In the genomic region with DNA sequence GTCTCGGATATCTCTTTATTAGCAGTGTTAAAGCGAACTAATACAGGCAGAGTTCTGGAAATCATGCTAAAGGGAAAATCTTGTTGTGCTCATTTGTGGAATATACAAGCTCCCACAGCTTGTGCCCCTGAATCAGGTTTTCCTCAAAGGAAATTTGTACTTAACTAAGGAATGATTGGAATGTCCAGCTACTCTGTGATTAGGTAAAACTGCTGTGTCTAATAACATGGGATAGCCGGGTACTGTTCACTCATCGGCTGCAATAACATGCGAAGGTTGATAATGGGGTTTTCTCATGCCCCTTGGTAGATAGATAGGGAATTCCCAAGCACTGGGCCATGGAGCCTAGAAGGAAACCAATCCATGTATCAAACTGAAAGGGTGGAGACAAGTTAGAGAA, we compare ENCODE assay signal across 16 cellular contexts.
DNase-seq lines count a peak whose midpoint lies in the region; ATAC-seq and TF ChIP-seq lines count a peak whose summit lies in the region.
"Had no signal": no experiment of that assay in that cellular context is flagged by ENCODE, and none has a peak within 500 bp of the region (broad histone marks: within the 10 kb centered on the region; RNA-seq: fewer than 3 reads in every experiment).

No MANE protein-coding gene starts in this region.

- H2BK12ac ChIP-seq in H9 (ENCODE audit: insufficient read length, low read depth, low read length), result no peak overlapping the region

- no peak overlapping the region for H3K23ac ChIP-seq in H9 (ENCODE audit: insufficient read length, low read depth, low read length)

- H3K4me3 Mint-ChIP-seq in H9, result no peak overlapping the region
- H3K4me3 Mint-ChIP-seq: activated naive CD4-positive, alpha-beta T cell treated with anti-CD3 and anti-CD28 coated beads for 36 hours; dendritic cell treated with granulocyte-macrophage colony-stimulating factor and Interleukin-4, amounts not matched to agents 40 ng/mL and 50 ng/mL, for 4 days; natural killer cell had no signal

- H2BK5ac ChIP-seq in H9 (ENCODE audit: insufficient read length, low read length), result no peak overlapping the region

- no peak overlapping the region for H3K14ac ChIP-seq in H9 (ENCODE audit: insufficient read depth, low read length)

- H3K9ac ChIP-seq in skeletal muscle satellite cell (ENCODE audit: low read depth, low read length) (no peak overlapping the region), H9 (ENCODE audit: extremely low read depth, insufficient read length, low read length) (no peak overlapping the region)

- H3T11ph ChIP-seq in H9 (ENCODE audit: low read length), result no peak overlapping the region

- H3K79me2 ChIP-seq in H9 (ENCODE audit: insufficient read depth, low read length), result no peaks in the 10 kb centered on the region

- H3K36me3 ChIP-seq in skeletal muscle satellite cell (ENCODE audit: insufficient read depth, low read length), result no peaks in the 10 kb centered on the region

- no CpG with 5 or more reads among the region's 5 CpGs for WGBS in H9 (ENCODE audit: extremely low coverage, insufficient read length, low lambda C conversion rate)

- H2BK120ac ChIP-seq in H9 (ENCODE audit: low read depth, low read length, poor library complexity, severe bottlenecking), result no peak overlapping the region

- peak overlapping the region; percentile 10 for H3K4me2 ChIP-seq in skeletal muscle satellite cell (ENCODE audit: low read length)
- H3K4me2 ChIP-seq in H9 (ENCODE audit: insufficient read depth, insufficient read length, low read length), result no peak overlapping the region

- no peak overlapping the region for H3K27ac Mint-ChIP-seq in H9
- H3K27ac Mint-ChIP-seq: activated naive CD4-positive, alpha-beta T cell treated with anti-CD3 and anti-CD28 coated beads for 36 hours; dendritic cell treated with granulocyte-macrophage colony-stimulating factor and Interleukin-4, amounts not matched to agents 40 ng/mL and 50 ng/mL, for 4 days; natural killer cell had no signal

- TF ChIP-seq CTCF in astrocyte of the spinal cord (IDR thresholded peaks at IDR 0.05; ENCODE audit: low read depth, low read length), result no peak
- no peak for TF ChIP-seq CTCF in H9 (conservative IDR thresholded peaks at IDR 0.05)

- H3K27ac ChIP-seq in H9 (ENCODE audit: insufficient read length, low read depth, low read length), result no peak overlapping the region
- H3K27ac ChIP-seq: testis had no signal

- H3K4me3 ChIP-seq in astrocyte of the spinal cord (ENCODE audit: low read depth, low read length) (no peak overlapping the region), skeletal muscle satellite cell (ENCODE audit: low read length) (no peak overlapping the region)
- H3K4me3 ChIP-seq: testis had no signal

- DNase-seq in HT1080 (ENCODE audit: low read depth) (peak; percentile 23), astrocyte of the spinal cord (ENCODE audit: low read depth, low spot score) (peak; percentile 59), iPS-NIHi7 (ENCODE audit: extremely low spot score) (peak; percentile 13), H9 (no peak)
- DNase-seq: activated naive CD4-positive, alpha-beta T cell treated with anti-CD3 and anti-CD28 coated beads for 36 hours; Caco-2; foreskin melanocyte; natural killer cell; NCI-H1694 treated with DMSO at 0.1 percent for 48 hours; NCI-H69; SIG-M5; testis had no signal

- no peak overlapping the region for H2BK20ac ChIP-seq in H9 (ENCODE audit: low read depth, low read length, poor library complexity, severe bottlenecking)

- H4K91ac ChIP-seq in H9 (ENCODE audit: insufficient read length, low read depth, low read length), result no peak overlapping the region

- no peak overlapping the region for H4K5ac ChIP-seq in H9 (ENCODE audit: insufficient read length, low read depth, low read length)

- H2BK15ac ChIP-seq in H9 (ENCODE audit: low read depth, low read length), result no peak overlapping the region

- H3K4me1 Mint-ChIP-seq in H9, result peaks cover 0 to 10% of the 10 kb centered on the region in 2 experiments; a peak in 2 of 4 replicates
- H3K4me1 Mint-ChIP-seq: natural killer cell had no signal

- peaks cover 50% of the 10 kb centered on the region for H3K4me1 ChIP-seq in skeletal muscle satellite cell (ENCODE audit: control insufficient read depth, insufficient read depth, low read length)
- H3K4me1 ChIP-seq in H9 (ENCODE audit: insufficient read depth, low read length), result 0 out of 2 replicates have a peak, but pooled peaks cover 2% of the 10 kb centered on the region
- H3K4me1 ChIP-seq: Caco-2, testis had no signal

- no peak for ATAC-seq in GM19035 (IDR thresholded peaks at IDR 0.05; ENCODE audit: unreplicated experiment)
- ATAC-seq in GM18867 (IDR thresholded peaks at IDR 0.05; ENCODE audit: unreplicated experiment), result no peak
- ATAC-seq: natural killer cell had no signal

- no peak overlapping the region for H3K4ac ChIP-seq in H9 (ENCODE audit: low read depth, low read length)

- no peak overlapping the region for H3K56ac ChIP-seq in H9 (ENCODE audit: insufficient read length, low read depth, low read length)

- H3K79me1 ChIP-seq in H9 (ENCODE audit: insufficient read depth, low read depth, low read length, poor library complexity, severe bottlenecking), result no peaks in the 10 kb centered on the region

- no peaks in the 10 kb centered on the region for H3K36me3 Mint-ChIP-seq in H9 (ENCODE audit: insufficient read depth in 1 of 3, low read depth in 3 of 3)
- H3K36me3 Mint-ChIP-seq: natural killer cell had no signal

- H4K20me1 ChIP-seq in H9 (ENCODE audit: control insufficient read depth, insufficient read depth, insufficient read length), result no peaks in the 10 kb centered on the region

- H3K18ac ChIP-seq in H9 (ENCODE audit: insufficient read length, low read depth, low read length), result no peak overlapping the region

- no peaks in the 10 kb centered on the region for H3K23me2 ChIP-seq in H9 (ENCODE audit: insufficient read length, low read depth, low read length, poor library complexity, severe bottlenecking)

- H3K9me3 Mint-ChIP-seq in H9, result no peaks in the 10 kb centered on the region
- H3K9me3 Mint-ChIP-seq: activated naive CD4-positive, alpha-beta T cell treated with anti-CD3 and anti-CD28 coated beads for 36 hours; dendritic cell treated with granulocyte-macrophage colony-stimulating factor and Interleukin-4, amounts not matched to agents 40 ng/mL and 50 ng/mL, for 4 days; natural killer cell had no signal

- in situ Hi-C loops in astrocyte of the spinal cord (cut with HindIII; ENCODE audit: low sequenced_read_pairs), result no loop called here

- no peak overlapping the region for H4K8ac ChIP-seq in H9 (replicated peaks; ENCODE audit: insufficient read length, low read depth, low read length)

- H3K9me3 ChIP-seq in skeletal muscle satellite cell (replicated peaks; ENCODE audit: low read length) (peaks cover 13% of the 10 kb centered on the region), H9 (ENCODE audit: control insufficient read depth, low read depth, low read length) (no peaks in the 10 kb centered on the region)
- H3K9me3 ChIP-seq: Caco-2, testis had no signal

- H3K27me3 ChIP-seq in skeletal muscle satellite cell (ENCODE audit: control insufficient read depth, insufficient read depth, low read length) (no peaks in the 10 kb centered on the region), H9 (ENCODE audit: insufficient read depth, low read length) (no peaks in the 10 kb centered on the region)
- H3K27me3 ChIP-seq: testis had no signal

- no peak overlapping the region for H2AFZ ChIP-seq in H9 (ENCODE audit: low read length)

- no peaks in the 10 kb centered on the region for H3K27me3 Mint-ChIP-seq in H9 (ENCODE audit: low read depth)
- H3K27me3 Mint-ChIP-seq: dendritic cell treated with granulocyte-macrophage colony-stimulating factor and Interleukin-4, amounts not matched to agents 40 ng/mL and 50 ng/mL, for 4 days had no signal

- no peak overlapping the region for H2AK5ac ChIP-seq in H9 (ENCODE audit: insufficient read length, low read length)
